ENCODE assay signal across 11 cellular contexts in genomic region chr4:28469886-28470285, GRCh38.
"Had no signal": no experiment of that assay in that cellular context is flagged by ENCODE, and none has a peak within 500 bp of the region (broad histone marks: within the 10 kb centered on the region; RNA-seq: fewer than 3 reads in every experiment).

No MANE protein-coding gene starts in this region.

- H3K36me3 ChIP-seq: pancreas had no signal

- H3K27ac ChIP-seq: pancreas had no signal

- DNase-seq: activated naive CD4-positive, alpha-beta T cell treated with anti-CD3 and anti-CD28 coated beads, Interleukin-2, amount 10 ng/mL, durations not matched to agents 7 days and 5 days; cortex of kidney; effector CD8-positive, alpha-beta T cell; hypothalamus; kidney glomerular epithelial cell; mesenchymal stem cell; naive thymus-derived CD8-positive, alpha-beta T cell; pancreas; stimulated activated CD4-positive, alpha-beta T cell treated with anti-CD3 and anti-CD28 coated beads, Interleukin-2, amount 100 ng/mL, for 48 hours; stimulated activated naive B cell treated with anti-CD40 and anti-IgM and Interleukin-4, amounts not matched to agents 10 μg/mL and 1 μg/mL and 100 μg/mL, for 72 hours; trophoblast cell had no signal

- H3K4me1 ChIP-seq: pancreas had no signal

- H3K9me3 ChIP-seq: pancreas had no signal

- H3K4me3 ChIP-seq: pancreas had no signal

- H3K27me3 ChIP-seq: pancreas had no signal
